In genomic region chr1:226121587-226122400, GRCh38 we compare ENCODE assay signal across 1 cellular context.
A peak's percentile ranks its signal among the peaks of the same experiment; 100 is the strongest.
TF ChIP-seq lines count a peak whose summit lies in the region.

No MANE protein-coding gene starts in this region.

TF ChIP-seq in HepG2, 621 proteins besides CTCF, POLR2A, EP300 and RAD21 (continued from another document and continues in another):
- no peak for TF ChIP-seq CBX2 (IDR thresholded peaks at IDR 0.05; ENCODE audit: low read depth, low read length)
- TF ChIP-seq CBX2 (CRISPR knock-in tag; IDR thresholded peaks at IDR 0.05; ENCODE audit: low read depth) = no peak
- TF ChIP-seq E2F2 (CRISPR knock-in tag; IDR thresholded peaks at IDR 0.05; ENCODE audit: borderline replicate concordance) = no peak; the same call in 1 of the 2 replicates
- TF ChIP-seq BATF2 (CRISPR knock-in tag; IDR thresholded peaks at IDR 0.05) = no peak
- TF ChIP-seq, protein P1, sequence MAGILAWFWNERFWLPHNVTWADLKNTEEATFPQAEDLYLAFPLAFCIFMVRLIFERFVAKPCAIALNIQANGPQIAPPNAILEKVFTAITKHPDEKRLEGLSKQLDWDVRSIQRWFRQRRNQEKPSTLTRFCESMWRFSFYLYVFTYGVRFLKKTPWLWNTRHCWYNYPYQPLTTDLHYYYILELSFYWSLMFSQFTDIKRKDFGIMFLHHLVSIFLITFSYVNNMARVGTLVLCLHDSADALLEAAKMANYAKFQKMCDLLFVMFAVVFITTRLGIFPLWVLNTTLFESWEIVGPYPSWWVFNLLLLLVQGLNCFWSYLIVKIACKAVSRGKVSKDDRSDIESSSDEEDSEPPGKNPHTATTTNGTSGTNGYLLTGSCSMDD (CRISPR knock-in tag; IDR thresholded peaks at IDR 0.05) = no peak
- TF ChIP-seq, protein P2, sequence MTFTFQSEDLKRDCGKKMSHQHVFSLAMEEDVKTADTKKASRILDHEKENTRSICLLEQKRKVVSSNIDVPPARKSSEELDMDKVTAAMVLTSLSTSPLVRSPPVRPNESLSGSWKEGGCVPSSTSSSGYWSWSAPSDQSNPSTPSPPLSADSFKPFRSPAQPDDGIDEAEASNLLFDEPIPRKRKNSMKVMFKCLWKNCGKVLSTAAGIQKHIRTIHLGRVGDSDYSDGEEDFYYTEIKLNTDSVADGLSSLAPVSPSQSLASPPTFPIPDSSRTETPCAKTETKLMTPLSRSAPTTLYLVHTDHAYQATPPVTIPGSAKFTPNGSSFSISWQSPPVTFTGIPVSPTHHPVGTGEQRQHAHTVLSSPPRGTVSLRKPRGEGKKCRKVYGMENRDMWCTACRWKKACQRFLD (CRISPR knock-in tag; IDR thresholded peaks at IDR 0.05; ENCODE audit: borderline replicate concordance) = 0 out of 2 replicates have a peak, but pooled peaks have one; percentile 25
- TF ChIP-seq ZNF552 (CRISPR knock-in tag; IDR thresholded peaks at IDR 0.05; ENCODE audit: borderline replicate concordance) = 0 out of 2 replicates have a peak, but pooled peaks have one; percentile 55
- TF ChIP-seq ZIK1 (CRISPR knock-in tag; IDR thresholded peaks at IDR 0.05; ENCODE audit: borderline replicate concordance, low read depth) = no peak
- peak; percentile 32; the same call in 1 of the 2 replicates for TF ChIP-seq ARNT2 (CRISPR knock-in tag; IDR thresholded peaks at IDR 0.05; ENCODE audit: low read depth)
- TF ChIP-seq YEATS4 (CRISPR knock-in tag; IDR thresholded peaks at IDR 0.05; ENCODE audit: borderline replicate concordance) = peak; percentile 61; the same call in 1 of the 2 replicates
- TF ChIP-seq NR2F2 (IDR thresholded peaks at IDR 0.05; ENCODE audit: borderline replicate concordance, low read depth) = 0 out of 2 replicates have a peak, but pooled peaks have one; percentile 35
- no peak for TF ChIP-seq ZBTB49 (CRISPR knock-in tag; IDR thresholded peaks at IDR 0.05; ENCODE audit: borderline replicate concordance)
- TF ChIP-seq ZFP36L1 (CRISPR knock-in tag; IDR thresholded peaks at IDR 0.05) = no peak
- TF ChIP-seq ZNF788 (CRISPR knock-in tag; IDR thresholded peaks at IDR 0.05; ENCODE audit: borderline replicate concordance) = peak; percentile 50; the same call in 1 of the 2 replicates
- TF ChIP-seq ZFP90 (CRISPR knock-in tag; IDR thresholded peaks at IDR 0.05; ENCODE audit: borderline replicate concordance) = 0 out of 2 replicates have a peak, but pooled peaks have one; percentile 23
- TF ChIP-seq PHF21A (CRISPR knock-in tag; IDR thresholded peaks at IDR 0.05) = peak; percentile 53; the same call in 1 of the 2 replicates
- TF ChIP-seq ZNF451 (CRISPR knock-in tag; IDR thresholded peaks at IDR 0.05) = no peak
- TF ChIP-seq THAP11 (CRISPR knock-in tag; IDR thresholded peaks at IDR 0.05) = peak; percentile 52
- no peak; the same call in none of the 2 replicates for TF ChIP-seq ZMYM3 (CRISPR knock-in tag; IDR thresholded peaks at IDR 0.05)
- 0 out of 2 replicates have a peak, but pooled peaks have one; percentile 21 for TF ChIP-seq ZNF513 (CRISPR knock-in tag; conservative IDR thresholded peaks at IDR 0.05)
- no peak for TF ChIP-seq RXRB (CRISPR knock-in tag; IDR thresholded peaks at IDR 0.05; ENCODE audit: borderline replicate concordance)
- TF ChIP-seq RFXAP (CRISPR knock-in tag; IDR thresholded peaks at IDR 0.05; ENCODE audit: borderline replicate concordance) = peak; percentile 50; the same call in 1 of the 2 replicates
- TF ChIP-seq, protein P3, sequence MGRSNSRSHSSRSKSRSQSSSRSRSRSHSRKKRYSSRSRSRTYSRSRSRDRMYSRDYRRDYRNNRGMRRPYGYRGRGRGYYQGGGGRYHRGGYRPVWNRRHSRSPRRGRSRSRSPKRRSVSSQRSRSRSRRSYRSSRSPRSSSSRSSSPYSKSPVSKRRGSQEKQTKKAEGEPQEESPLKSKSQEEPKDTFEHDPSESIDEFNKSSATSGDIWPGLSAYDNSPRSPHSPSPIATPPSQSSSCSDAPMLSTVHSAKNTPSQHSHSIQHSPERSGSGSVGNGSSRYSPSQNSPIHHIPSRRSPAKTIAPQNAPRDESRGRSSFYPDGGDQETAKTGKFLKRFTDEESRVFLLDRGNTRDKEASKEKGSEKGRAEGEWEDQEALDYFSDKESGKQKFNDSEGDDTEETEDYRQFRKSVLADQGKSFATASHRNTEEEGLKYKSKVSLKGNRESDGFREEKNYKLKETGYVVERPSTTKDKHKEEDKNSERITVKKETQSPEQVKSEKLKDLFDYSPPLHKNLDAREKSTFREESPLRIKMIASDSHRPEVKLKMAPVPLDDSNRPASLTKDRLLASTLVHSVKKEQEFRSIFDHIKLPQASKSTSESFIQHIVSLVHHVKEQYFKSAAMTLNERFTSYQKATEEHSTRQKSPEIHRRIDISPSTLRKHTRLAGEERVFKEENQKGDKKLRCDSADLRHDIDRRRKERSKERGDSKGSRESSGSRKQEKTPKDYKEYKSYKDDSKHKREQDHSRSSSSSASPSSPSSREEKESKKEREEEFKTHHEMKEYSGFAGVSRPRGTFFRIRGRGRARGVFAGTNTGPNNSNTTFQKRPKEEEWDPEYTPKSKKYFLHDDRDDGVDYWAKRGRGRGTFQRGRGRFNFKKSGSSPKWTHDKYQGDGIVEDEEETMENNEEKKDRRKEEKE (IDR thresholded peaks at IDR 0.05) = no peak
- TF ChIP-seq ZNF3 (CRISPR knock-in tag; IDR thresholded peaks at IDR 0.05) = no peak
- no peak for TF ChIP-seq SRSF1 (optimal IDR thresholded peaks at IDR 0.05; ENCODE audit: low read depth, low read length)
- TF ChIP-seq ONECUT2 (CRISPR knock-in tag; IDR thresholded peaks at IDR 0.05) = no peak; the same call in 1 of the 2 replicates
- TF ChIP-seq ZFP36 (IDR thresholded peaks at IDR 0.05; ENCODE audit: borderline replicate concordance, low read depth, low read length, partially characterized antibody) = no peak
- no peak for TF ChIP-seq FOXO4 (CRISPR knock-in tag; conservative IDR thresholded peaks at IDR 0.05)
- peak; percentile 46 for TF ChIP-seq ZNF687 (CRISPR knock-in tag; IDR thresholded peaks at IDR 0.05)
- TF ChIP-seq SOX6 (IDR thresholded peaks at IDR 0.05) = no peak
- TF ChIP-seq SOX6 (CRISPR knock-in tag; IDR thresholded peaks at IDR 0.05) = no peak
- TF ChIP-seq, protein P4, sequence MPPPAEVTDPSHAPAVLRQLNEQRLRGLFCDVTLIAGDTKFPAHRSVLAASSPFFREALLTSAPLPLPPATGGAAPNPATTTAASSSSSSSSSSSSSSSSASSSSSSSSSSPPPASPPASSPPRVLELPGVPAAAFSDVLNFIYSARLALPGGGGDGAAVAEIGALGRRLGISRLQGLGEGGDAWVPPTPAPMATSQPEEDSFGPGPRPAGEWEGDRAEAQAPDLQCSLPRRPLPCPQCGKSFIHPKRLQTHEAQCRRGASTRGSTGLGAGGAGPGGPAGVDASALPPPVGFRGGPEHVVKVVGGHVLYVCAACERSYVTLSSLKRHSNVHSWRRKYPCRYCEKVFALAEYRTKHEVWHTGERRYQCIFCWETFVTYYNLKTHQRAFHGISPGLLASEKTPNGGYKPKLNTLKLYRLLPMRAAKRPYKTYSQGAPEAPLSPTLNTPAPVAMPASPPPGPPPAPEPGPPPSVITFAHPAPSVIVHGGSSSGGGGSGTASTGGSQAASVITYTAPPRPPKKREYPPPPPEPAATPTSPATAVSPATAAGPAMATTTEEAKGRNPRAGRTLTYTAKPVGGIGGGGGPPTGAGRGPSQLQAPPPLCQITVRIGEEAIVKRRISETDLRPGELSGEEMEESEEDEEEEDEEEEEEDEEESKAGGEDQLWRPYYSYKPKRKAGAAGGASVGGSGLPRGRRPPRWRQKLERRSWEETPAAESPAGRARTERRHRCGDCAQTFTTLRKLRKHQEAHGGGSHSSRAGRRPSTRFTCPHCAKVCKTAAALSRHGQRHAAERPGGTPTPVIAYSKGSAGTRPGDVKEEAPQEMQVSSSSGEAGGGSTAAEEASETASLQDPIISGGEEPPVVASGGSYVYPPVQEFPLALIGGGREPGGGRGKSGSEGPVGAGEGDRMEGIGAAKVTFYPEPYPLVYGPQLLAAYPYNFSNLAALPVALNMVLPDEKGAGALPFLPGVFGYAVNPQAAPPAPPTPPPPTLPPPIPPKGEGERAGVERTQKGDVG (CRISPR knock-in tag; IDR thresholded peaks at IDR 0.05; ENCODE audit: borderline replicate concordance) = no peak
- TF ChIP-seq, protein P5, sequence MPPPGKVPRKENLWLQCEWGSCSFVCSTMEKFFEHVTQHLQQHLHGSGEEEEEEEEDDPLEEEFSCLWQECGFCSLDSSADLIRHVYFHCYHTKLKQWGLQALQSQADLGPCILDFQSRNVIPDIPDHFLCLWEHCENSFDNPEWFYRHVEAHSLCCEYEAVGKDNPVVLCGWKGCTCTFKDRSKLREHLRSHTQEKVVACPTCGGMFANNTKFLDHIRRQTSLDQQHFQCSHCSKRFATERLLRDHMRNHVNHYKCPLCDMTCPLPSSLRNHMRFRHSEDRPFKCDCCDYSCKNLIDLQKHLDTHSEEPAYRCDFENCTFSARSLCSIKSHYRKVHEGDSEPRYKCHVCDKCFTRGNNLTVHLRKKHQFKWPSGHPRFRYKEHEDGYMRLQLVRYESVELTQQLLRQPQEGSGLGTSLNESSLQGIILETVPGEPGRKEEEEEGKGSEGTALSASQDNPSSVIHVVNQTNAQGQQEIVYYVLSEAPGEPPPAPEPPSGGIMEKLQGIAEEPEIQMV (CRISPR knock-in tag; IDR thresholded peaks at IDR 0.05; ENCODE audit: low read depth) = peak; percentile 66; the same call in 1 of the 2 replicates
- TF ChIP-seq NFATC3 (CRISPR knock-in tag; IDR thresholded peaks at IDR 0.05) = no peak
- no peak for TF ChIP-seq KDM1A (CRISPR knock-in tag; IDR thresholded peaks at IDR 0.05)
